9 cellular contexts compared by ENCODE assay signal in genomic region chr12:68446896-68447806, GRCh38.
DNase-seq lines count a peak whose midpoint lies in the region; ATAC-seq and TF ChIP-seq lines count a peak whose summit lies in the region.
"Had no signal": no experiment of that assay in that cellular context is flagged by ENCODE, and none has a peak within 500 bp of the region (broad histone marks: within the 10 kb centered on the region; RNA-seq: fewer than 3 reads in every experiment).

No MANE protein-coding gene starts in this region.

- ATAC-seq in gastrocnemius medialis, result peak; percentile 42 to 54

- H3K9me3 ChIP-seq in gastrocnemius medialis (no peaks in the 10 kb centered on the region), mammary epithelial cell (replicated peaks; ENCODE audit: insufficient read depth, low read length) (peaks cover 4% of the 10 kb centered on the region)

- H3K27me3 Mint-ChIP-seq in activated CD4-positive, alpha-beta T cell treated with anti-CD3 and anti-CD28 coated beads, Interleukin-2, amount 10 ng/mL, durations not matched to agents 7 days and 5 days, result no peaks in the 10 kb centered on the region

- no peaks in the 10 kb centered on the region for H3K79me2 ChIP-seq in mammary epithelial cell (ENCODE audit: insufficient read depth, low read length)

- POLR2A ChIA-PET in activated CD4-positive, alpha-beta T cell treated with anti-CD3 and anti-CD28 coated beads, Interleukin-2, amount 10 ng/mL, durations not matched to agents 7 days and 5 days (lab: Charles Lee), result interaction anchor here (0.6 kb wide), 1 partner anchor 9 kb away, joined by 3 read pairs; no protein-coding TSS in a partner anchor

- TF ChIP-seq CTCF in gastrocnemius medialis (IDR thresholded peaks at IDR 0.05 in 4 of 5, conservative IDR thresholded peaks at IDR 0.05 in 1 of 5) (no peak), mammary epithelial cell (conservative IDR thresholded peaks at IDR 0.05 in 1 of 2, IDR thresholded peaks at IDR 0.05 in 1 of 2; ENCODE audit: extremely low read depth in 1 of 2, insufficient read depth in 1 of 2, low read depth in 1 of 2, low read length in 2 of 2) (no peak)

- in situ Hi-C loops in gastrocnemius medialis (cut with MboI; ENCODE audit: low sequenced_read_pairs in 4 of 4), result no loop called here
- in situ Hi-C loops in mammary epithelial cell (cut with MboI; ENCODE audit: low sequenced_read_pairs in 2 of 2), result no loop called here

- H3K4me3 ChIP-seq in gastrocnemius medialis (no peak overlapping the region), mammary epithelial cell (replicated peaks in 1 of 3; ENCODE audit: insufficient read depth in 1 of 3, low read depth in 2 of 3, low read length in 3 of 3) (no peak overlapping the region)

- H3K4me1 Mint-ChIP-seq in activated CD4-positive, alpha-beta T cell treated with anti-CD3 and anti-CD28 coated beads, Interleukin-2, amount 10 ng/mL, durations not matched to agents 7 days and 5 days, result peaks cover 76% of the 10 kb centered on the region

- no peaks in the 10 kb centered on the region for H3K36me3 ChIP-seq in gastrocnemius medialis
- no peaks in the 10 kb centered on the region for H3K36me3 ChIP-seq in mammary epithelial cell (ENCODE audit: insufficient read depth, low read length)

- WGBS in mammary epithelial cell (ENCODE audit: low coverage, missing lambda C conversion rate), result 75% methylated on average over 7 of the region's 7 CpGs

- H3K27ac Mint-ChIP-seq in activated CD4-positive, alpha-beta T cell treated with anti-CD3 and anti-CD28 coated beads, Interleukin-2, amount 10 ng/mL, durations not matched to agents 7 days and 5 days, result peak overlapping the region; percentile 47

- no peak overlapping the region for H3K4me2 ChIP-seq in mammary epithelial cell (ENCODE audit: insufficient read depth, low read depth, low read length)

- CTCF ChIA-PET in activated CD4-positive, alpha-beta T cell treated with anti-CD3 and anti-CD28 coated beads, Interleukin-2, amount 10 ng/mL, durations not matched to agents 7 days and 5 days (lab: Charles Lee), result interaction anchor here (0.6 to 1.3 kb wide), 2 partner anchors 31 to 167 kb away, joined by 4 to 6 read pairs; no protein-coding TSS in a partner anchor
- CTCF ChIA-PET in mammary epithelial cell (lab: Charles Lee; ENCODE audit: low non-redundant PET), result no interaction called here

- dilution Hi-C loops in mammary epithelial cell (cut with HindIII; ENCODE audit: low sequenced_read_pairs), result no loop called here

- TF ChIP-seq POLR2A in erythroblast (IDR thresholded peaks at IDR 0.05; ENCODE audit: low read length) (no peak), gastrocnemius medialis (IDR thresholded peaks at IDR 0.05) (no peak)

- peaks cover 40% of the 10 kb centered on the region for H3K36me3 Mint-ChIP-seq in activated CD4-positive, alpha-beta T cell treated with anti-CD3 and anti-CD28 coated beads, Interleukin-2, amount 10 ng/mL, durations not matched to agents 7 days and 5 days (ENCODE audit: low read depth)

- H3K4me1 ChIP-seq in gastrocnemius medialis, result peaks cover 15 to 18% of the 10 kb centered on the region in 2 donors
- peaks cover 3% of the 10 kb centered on the region for H3K4me1 ChIP-seq in mammary epithelial cell (ENCODE audit: insufficient read depth, low read length)

- peaks cover 24% of the 10 kb centered on the region for H3K9me3 Mint-ChIP-seq in activated CD4-positive, alpha-beta T cell treated with anti-CD3 and anti-CD28 coated beads, Interleukin-2, amount 10 ng/mL, durations not matched to agents 7 days and 5 days

- BruUV-seq in mammary epithelial cell (replicated peaks; lab: Mats Ljungman, UMichigan), result no TSS peak

- no peak overlapping the region for H3K9ac ChIP-seq in mammary epithelial cell (ENCODE audit: insufficient read depth, low read length)

- intact Hi-C loops in gastrocnemius medialis (cut with DNase I; ENCODE audit: low total_unique reads) (no loop called here), mammary epithelial cell (cut with micrococcal nuclease) (no loop called here)

- H3K27me3 ChIP-seq in gastrocnemius medialis, result no peaks in the 10 kb centered on the region
- H3K27me3 ChIP-seq in mammary epithelial cell (ENCODE audit: insufficient read depth, low read length), result no peaks in the 10 kb centered on the region

- no peak for DNase-seq in activated CD4-positive, alpha-beta T cell treated with anti-CD3 and anti-CD28 coated beads, Interleukin-2, amount 10 ng/mL, durations not matched to agents 7 days and 5 days
- DNase-seq in activated CD4-positive, alpha-beta T cell treated with anti-CD3 and anti-CD28 coated beads, Interleukin-2, amount 50 U/mL, for 4 hours, result no peak
- DNase-seq in NCI-H526 (lab: John Stamatoyannopoulos, UW) (peak; percentile 31 to 60), erythroblast (lab: John Stamatoyannopoulos, UW) (peak; percentile 77 to 81), gastrocnemius medialis (no peak), mammary epithelial cell (no peak), SW 1271 (lab: John Stamatoyannopoulos, UW) (no peak)
- no peak for DNase-seq in activated CD4-positive, alpha-beta T cell treated with anti-CD3 and anti-CD28 coated beads for 48 hours
- DNase-seq: stimulated activated CD4-positive, alpha-beta T cell treated with anti-CD3 and anti-CD28 coated beads, Interleukin-2, amount 100 ng/mL, for 48 hours had no signal

- H3K27ac ChIP-seq in gastrocnemius medialis (no peak overlapping the region), mammary epithelial cell (ENCODE audit: insufficient read depth, low read depth, low read length) (no peak overlapping the region)

- no peak overlapping the region for H3K4me3 Mint-ChIP-seq in activated CD4-positive, alpha-beta T cell treated with anti-CD3 and anti-CD28 coated beads, Interleukin-2, amount 10 ng/mL, durations not matched to agents 7 days and 5 days

- no peaks in the 10 kb centered on the region for H4K20me1 ChIP-seq in mammary epithelial cell (ENCODE audit: insufficient read depth, low read length)

- H2AFZ ChIP-seq in mammary epithelial cell (ENCODE audit: low read depth, low read length), result no peak overlapping the region

Comparison
In these comparisons a context has a peak if more than half of its experiments do, and no peak if none do; other contexts are left out.
1. DNase-seq: peak in NCI-H526 (2 of 2) and erythroblast (2 of 2); none in activated CD4-positive, alpha-beta T cell treated with anti-CD3 and anti-CD28 coated beads, Interleukin-2, amount 10 ng/mL, durations not matched to agents 7 days and 5 days (single experiment), activated CD4-positive, alpha-beta T cell treated with anti-CD3 and anti-CD28 coated beads, Interleukin-2, amount 50 U/mL, for 4 hours (0 of 2), gastrocnemius medialis (0 of 2), mammary epithelial cell (single experiment), SW 1271 (0 of 2) and activated CD4-positive, alpha-beta T cell treated with anti-CD3 and anti-CD28 coated beads for 48 hours (single experiment).